ENCODE assay signal across 8 cellular contexts in genomic region chr1:21508580-21509350, GRCh38. TPM values are rescaled to one million over a fixed set of nuclear protein-coding genes. Genes with fewer than 3 reads are reported as not detected.
DNase-seq lines count a peak whose midpoint lies in the region; ATAC-seq and TF ChIP-seq lines count a peak whose summit lies in the region.

No MANE protein-coding gene starts in this region.

- no peak overlapping the region for H4K8ac ChIP-seq in neuronal stem cell (ENCODE audit: low read depth, low read length)

- H4K91ac ChIP-seq in neuronal stem cell (ENCODE audit: low read depth, low read length, poor library complexity) = peak overlapping the region; percentile 87

- no peak for ATAC-seq in GM19328 (IDR thresholded peaks at IDR 0.05; ENCODE audit: unreplicated experiment)

- peaks cover 8% of the 10 kb centered on the region for H3K79me1 ChIP-seq in neuronal stem cell (ENCODE audit: low read depth, low read length)

- TF ChIP-seq CTCF in fibroblast of villous mesenchyme (IDR thresholded peaks at IDR 0.05; ENCODE audit: insufficient read depth, low read depth, low read length) = peak; percentile 55

- H3K23ac ChIP-seq in neuronal stem cell (ENCODE audit: low read depth, low read length, poor library complexity) = peak overlapping the region; percentile 48

- DNase-seq in NCI-H2029 (lab: John Stamatoyannopoulos, UW) (peak; percentile 23), NCI-H2029 treated with DMSO at 0.1 percent for 48 hours (lab: John Stamatoyannopoulos, UW) (no peak), NCI-H82 (lab: John Stamatoyannopoulos, UW) (peak; percentile 90), fibroblast of villous mesenchyme (ENCODE audit: low read depth) (peak; percentile 49), neuronal stem cell (ENCODE audit: low spot score) (peak; percentile 85), superior temporal gyrus (ENCODE audit: extremely low spot score) (peak; percentile 53)
- DNase-seq in activated T-cell treated with anti-CD3 and anti-CD28 coated beads, Interleukin-2, amount 50 U/mL, for 48 hours = peak; percentile 79 to 80

- no peak overlapping the region for H3K27ac ChIP-seq in neuronal stem cell (replicated peaks; ENCODE audit: low read length)

- peak overlapping the region; percentile 69 for H3K4me2 ChIP-seq in neuronal stem cell (ENCODE audit: insufficient read depth, low read length, poor library complexity, severe bottlenecking)

- H3K9me3 ChIP-seq in neuronal stem cell (replicated peaks in 1 of 2; ENCODE audit: control insufficient read depth in 2 of 2, insufficient read depth in 1 of 2, low read depth in 1 of 2, low read length in 2 of 2) = no peaks in the 10 kb centered on the region

- peak overlapping the region; percentile 79 for H2AK5ac ChIP-seq in neuronal stem cell (ENCODE audit: low read depth, low read length)

- no peak overlapping the region for H3K4ac ChIP-seq in neuronal stem cell (ENCODE audit: low read length)

- H3K14ac ChIP-seq in neuronal stem cell (ENCODE audit: low read length) = no peak overlapping the region

- H2BK120ac ChIP-seq in neuronal stem cell (ENCODE audit: low read depth, low read length) = no peak overlapping the region

- WGBS in neuronal stem cell (ENCODE audit: extremely low coverage in 2 of 2, insufficient read length in 2 of 2, insufficient replicate concordance in 1 of 2), 2 donors = no CpG with 5 or more reads among the region's 45 CpGs

- H2BK12ac ChIP-seq in neuronal stem cell (ENCODE audit: low read length) = peak overlapping the region; percentile 67

- H2BK15ac ChIP-seq in neuronal stem cell (ENCODE audit: low read length) = peak overlapping the region; percentile 49

- peak overlapping the region; percentile 96 for H2BK5ac ChIP-seq in neuronal stem cell (ENCODE audit: low read length)

- peaks cover 0 to 24% (median 4%) of the 10 kb centered on the region in 3 experiments for H3K27me3 ChIP-seq in neuronal stem cell (ENCODE audit: control insufficient read depth in 3 of 3, insufficient read depth in 3 of 3, low read depth in 1 of 3, low read length in 3 of 3)

- peak overlapping the region; percentile 90 for H3K18ac ChIP-seq in neuronal stem cell (ENCODE audit: low read length)

- H3K36me3 ChIP-seq in neuronal stem cell (replicated peaks in 1 of 2; ENCODE audit: control insufficient read depth in 2 of 2, insufficient read depth in 2 of 2, low read length in 2 of 2) = peaks cover 0 to 3% of the 10 kb centered on the region in 2 donors

- peaks cover 13 to 27% of the 10 kb centered on the region in 2 donors for H3K4me1 ChIP-seq in neuronal stem cell (ENCODE audit: control insufficient read depth in 2 of 2, insufficient read depth in 1 of 2, low read depth in 1 of 2, low read length in 2 of 2)

- no peak overlapping the region for H3K9ac ChIP-seq in neuronal stem cell (ENCODE audit: low read depth, low read length, poor library complexity)

- peak overlapping the region; percentile 99 for H2AFZ ChIP-seq in neuronal stem cell (ENCODE audit: low read length)

- H3K4me3 ChIP-seq in fibroblast of villous mesenchyme (ENCODE audit: low read depth, low read length) (peak overlapping the region; percentile 12), neuronal stem cell (ENCODE audit: low read length in 2 of 2) (peak overlapping the region in 1 of 2 donors; percentile 78)

RNA-seq across cellular contexts. Expression of gene ALPL, which starts 0.5 kb away (rescaled TPM):
- 1.3 and 1.7 TPM in 2 replicates for total RNA-seq in fibroblast of villous mesenchyme
- 113 TPM for polyA plus RNA-seq in neuronal stem cell (2013, experiment 1 of 2)
- 113 TPM for polyA plus RNA-seq in neuronal stem cell (2013, experiment 2 of 2)
